ENCODE assay signal across 2 cellular contexts in the genomic region with DNA sequence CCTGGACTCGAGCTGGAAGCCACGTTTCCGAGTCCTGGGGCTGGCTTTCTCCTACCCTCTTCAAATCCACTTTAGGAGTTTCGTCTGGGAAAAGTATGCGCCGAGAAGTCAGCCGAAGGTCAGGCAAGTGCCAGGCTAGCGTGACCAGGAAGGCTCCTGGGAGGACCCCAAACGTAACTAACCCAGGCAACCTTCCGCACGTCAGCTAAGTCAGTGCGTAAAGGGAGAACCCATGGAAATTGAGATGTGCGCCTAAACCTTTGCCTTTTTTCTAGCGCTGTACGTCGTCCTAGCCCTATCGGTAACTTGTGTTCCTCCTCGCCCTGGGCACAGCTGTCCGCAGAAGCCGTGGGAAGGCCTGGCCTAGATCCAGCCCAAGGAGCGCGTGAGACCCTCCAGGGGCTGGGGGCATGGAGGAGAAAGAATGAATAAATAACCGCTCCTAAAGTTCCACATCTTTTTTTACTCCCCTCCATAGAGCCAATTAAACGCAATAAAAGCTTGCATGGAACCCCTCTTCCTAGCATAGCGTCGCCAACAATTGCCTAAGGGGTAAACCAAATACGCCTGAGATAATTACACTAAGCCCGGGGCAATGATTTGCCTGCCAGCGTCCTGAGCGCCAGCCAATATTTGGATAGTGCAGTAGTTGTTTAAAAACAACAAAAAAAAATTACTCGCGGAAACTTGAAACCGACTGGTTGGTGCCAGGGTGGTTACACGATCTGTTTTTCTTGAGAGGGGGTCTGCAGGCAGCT.
TF ChIP-seq lines count a peak whose summit lies in the region.

No MANE protein-coding gene starts in this region.

TF ChIP-seq in IMR-90, 13 proteins besides CTCF, POLR2A, EP300 and RAD21:
- no peak for TF ChIP-seq MAZ (IDR thresholded peaks at IDR 0.05; ENCODE audit: borderline replicate concordance, low read depth, low read length)
- TF ChIP-seq NFE2L2 (IDR thresholded peaks at IDR 0.05; ENCODE audit: low read depth, low read length) = no peak
- no peak for TF ChIP-seq RFX5 (IDR thresholded peaks at IDR 0.05; ENCODE audit: low read depth, low read length)
- TF ChIP-seq MXI1 (IDR thresholded peaks at IDR 0.05; ENCODE audit: borderline replicate concordance, low read depth, low read length) = no peak
- no peak for TF ChIP-seq USF2 (IDR thresholded peaks at IDR 0.05; ENCODE audit: low read depth, low read length)
- no peak for TF ChIP-seq MAFK (IDR thresholded peaks at IDR 0.05; ENCODE audit: low read depth, low read length)
- TF ChIP-seq ELK1 (IDR thresholded peaks at IDR 0.05; ENCODE audit: borderline replicate concordance, low read depth, low read length) = no peak
- no peak for TF ChIP-seq SMC3 (IDR thresholded peaks at IDR 0.05; ENCODE audit: low read depth, low read length)
- TF ChIP-seq FOS (IDR thresholded peaks at IDR 0.05; ENCODE audit: low read depth, low read length) = no peak
- TF ChIP-seq BHLHE40 (IDR thresholded peaks at IDR 0.05; ENCODE audit: low read depth, low read length) = no peak
- no peak for TF ChIP-seq CEBPB (IDR thresholded peaks at IDR 0.05; ENCODE audit: low read depth, low read length)

TF ChIP-seq in HepG2, 621 proteins besides CTCF, POLR2A, EP300 and RAD21 (continues in another document):
- TF ChIP-seq BCL3 (CRISPR knock-in tag; IDR thresholded peaks at IDR 0.05) (no peak), THAP7 (CRISPR knock-in tag; IDR thresholded peaks at IDR 0.05) (no peak), HIVEP1 (CRISPR knock-in tag; IDR thresholded peaks at IDR 0.05) (no peak), THAP9 (CRISPR knock-in tag; IDR thresholded peaks at IDR 0.05; ENCODE audit: borderline replicate concordance) (no peak), CBX2 (IDR thresholded peaks at IDR 0.05; ENCODE audit: low read depth, low read length) (no peak), CBX2 (CRISPR knock-in tag; IDR thresholded peaks at IDR 0.05; ENCODE audit: low read depth) (no peak), ZNF18 (CRISPR knock-in tag; IDR thresholded peaks at IDR 0.05; ENCODE audit: insufficient replicate concordance) (no peak), GMEB2 (CRISPR knock-in tag; IDR thresholded peaks at IDR 0.05; ENCODE audit: low read depth) (no peak), DBP (CRISPR knock-in tag; IDR thresholded peaks at IDR 0.05; ENCODE audit: not compliant biosample characterization) (no peak), ZNF607 (CRISPR knock-in tag; IDR thresholded peaks at IDR 0.05; ENCODE audit: borderline replicate concordance) (no peak), POLR2AphosphoS2 (IDR thresholded peaks at IDR 0.05; ENCODE audit: low read depth, low read length) (no peak), NAIF1 (CRISPR knock-in tag; IDR thresholded peaks at IDR 0.05; ENCODE audit: borderline replicate concordance) (no peak), MTA1 (CRISPR knock-in tag; IDR thresholded peaks at IDR 0.05; ENCODE audit: borderline replicate concordance) (no peak), GPN1 (CRISPR knock-in tag; IDR thresholded peaks at IDR 0.05; ENCODE audit: borderline replicate concordance) (no peak)
- TF ChIP-seq, protein P1, sequence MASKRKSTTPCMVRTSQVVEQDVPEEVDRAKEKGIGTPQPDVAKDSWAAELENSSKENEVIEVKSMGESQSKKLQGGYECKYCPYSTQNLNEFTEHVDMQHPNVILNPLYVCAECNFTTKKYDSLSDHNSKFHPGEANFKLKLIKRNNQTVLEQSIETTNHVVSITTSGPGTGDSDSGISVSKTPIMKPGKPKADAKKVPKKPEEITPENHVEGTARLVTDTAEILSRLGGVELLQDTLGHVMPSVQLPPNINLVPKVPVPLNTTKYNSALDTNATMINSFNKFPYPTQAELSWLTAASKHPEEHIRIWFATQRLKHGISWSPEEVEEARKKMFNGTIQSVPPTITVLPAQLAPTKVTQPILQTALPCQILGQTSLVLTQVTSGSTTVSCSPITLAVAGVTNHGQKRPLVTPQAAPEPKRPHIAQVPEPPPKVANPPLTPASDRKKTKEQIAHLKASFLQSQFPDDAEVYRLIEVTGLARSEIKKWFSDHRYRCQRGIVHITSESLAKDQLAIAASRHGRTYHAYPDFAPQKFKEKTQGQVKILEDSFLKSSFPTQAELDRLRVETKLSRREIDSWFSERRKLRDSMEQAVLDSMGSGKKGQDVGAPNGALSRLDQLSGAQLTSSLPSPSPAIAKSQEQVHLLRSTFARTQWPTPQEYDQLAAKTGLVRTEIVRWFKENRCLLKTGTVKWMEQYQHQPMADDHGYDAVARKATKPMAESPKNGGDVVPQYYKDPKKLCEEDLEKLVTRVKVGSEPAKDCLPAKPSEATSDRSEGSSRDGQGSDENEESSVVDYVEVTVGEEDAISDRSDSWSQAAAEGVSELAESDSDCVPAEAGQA (IDR thresholded peaks at IDR 0.05; ENCODE audit: low read depth) = no peak
- TF ChIP-seq, protein P1 (CRISPR knock-in tag; IDR thresholded peaks at IDR 0.05; ENCODE audit: borderline replicate concordance) = no peak
- TF ChIP-seq, protein P2, sequence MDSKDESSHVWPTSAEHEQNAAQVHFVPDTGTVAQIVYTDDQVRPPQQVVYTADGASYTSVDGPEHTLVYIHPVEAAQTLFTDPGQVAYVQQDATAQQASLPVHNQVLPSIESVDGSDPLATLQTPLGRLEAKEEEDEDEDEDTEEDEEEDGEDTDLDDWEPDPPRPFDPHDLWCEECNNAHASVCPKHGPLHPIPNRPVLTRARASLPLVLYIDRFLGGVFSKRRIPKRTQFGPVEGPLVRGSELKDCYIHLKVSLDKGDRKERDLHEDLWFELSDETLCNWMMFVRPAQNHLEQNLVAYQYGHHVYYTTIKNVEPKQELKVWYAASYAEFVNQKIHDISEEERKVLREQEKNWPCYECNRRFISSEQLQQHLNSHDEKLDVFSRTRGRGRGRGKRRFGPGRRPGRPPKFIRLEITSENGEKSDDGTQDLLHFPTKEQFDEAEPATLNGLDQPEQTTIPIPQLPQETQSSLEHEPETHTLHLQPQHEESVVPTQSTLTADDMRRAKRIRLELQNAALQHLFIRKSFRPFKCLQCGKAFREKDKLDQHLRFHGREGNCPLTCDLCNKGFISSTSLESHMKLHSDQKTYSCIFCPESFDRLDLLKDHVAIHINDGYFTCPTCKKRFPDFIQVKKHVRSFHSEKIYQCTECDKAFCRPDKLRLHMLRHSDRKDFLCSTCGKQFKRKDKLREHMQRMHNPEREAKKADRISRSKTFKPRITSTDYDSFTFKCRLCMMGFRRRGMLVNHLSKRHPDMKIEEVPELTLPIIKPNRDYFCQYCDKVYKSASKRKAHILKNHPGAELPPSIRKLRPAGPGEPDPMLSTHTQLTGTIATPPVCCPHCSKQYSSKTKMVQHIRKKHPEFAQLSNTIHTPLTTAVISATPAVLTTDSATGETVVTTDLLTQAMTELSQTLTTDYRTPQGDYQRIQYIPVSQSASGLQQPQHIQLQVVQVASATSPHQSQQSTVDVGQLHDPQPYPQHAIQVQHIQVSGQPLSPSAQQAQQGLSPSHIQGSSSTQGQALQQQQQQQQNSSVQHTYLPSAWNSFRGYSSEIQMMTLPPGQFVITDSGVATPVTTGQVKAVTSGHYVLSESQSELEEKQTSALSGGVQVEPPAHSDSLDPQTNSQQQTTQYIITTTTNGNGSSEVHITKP (CRISPR knock-in tag; IDR thresholded peaks at IDR 0.05; ENCODE audit: low read depth) = no peak
- TF ChIP-seq, protein P3, sequence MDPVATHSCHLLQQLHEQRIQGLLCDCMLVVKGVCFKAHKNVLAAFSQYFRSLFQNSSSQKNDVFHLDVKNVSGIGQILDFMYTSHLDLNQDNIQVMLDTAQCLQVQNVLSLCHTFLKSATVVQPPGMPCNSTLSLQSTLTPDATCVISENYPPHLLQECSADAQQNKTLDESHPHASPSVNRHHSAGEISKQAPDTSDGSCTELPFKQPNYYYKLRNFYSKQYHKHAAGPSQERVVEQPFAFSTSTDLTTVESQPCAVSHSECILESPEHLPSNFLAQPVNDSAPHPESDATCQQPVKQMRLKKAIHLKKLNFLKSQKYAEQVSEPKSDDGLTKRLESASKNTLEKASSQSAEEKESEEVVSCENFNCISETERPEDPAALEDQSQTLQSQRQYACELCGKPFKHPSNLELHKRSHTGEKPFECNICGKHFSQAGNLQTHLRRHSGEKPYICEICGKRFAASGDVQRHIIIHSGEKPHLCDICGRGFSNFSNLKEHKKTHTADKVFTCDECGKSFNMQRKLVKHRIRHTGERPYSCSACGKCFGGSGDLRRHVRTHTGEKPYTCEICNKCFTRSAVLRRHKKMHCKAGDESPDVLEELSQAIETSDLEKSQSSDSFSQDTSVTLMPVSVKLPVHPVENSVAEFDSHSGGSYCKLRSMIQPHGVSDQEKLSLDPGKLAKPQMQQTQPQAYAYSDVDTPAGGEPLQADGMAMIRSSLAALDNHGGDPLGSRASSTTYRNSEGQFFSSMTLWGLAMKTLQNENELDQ (CRISPR knock-in tag; IDR thresholded peaks at IDR 0.05; ENCODE audit: borderline replicate concordance) = no peak
